8 cellular contexts compared by ENCODE assay signal in the genomic region with DNA sequence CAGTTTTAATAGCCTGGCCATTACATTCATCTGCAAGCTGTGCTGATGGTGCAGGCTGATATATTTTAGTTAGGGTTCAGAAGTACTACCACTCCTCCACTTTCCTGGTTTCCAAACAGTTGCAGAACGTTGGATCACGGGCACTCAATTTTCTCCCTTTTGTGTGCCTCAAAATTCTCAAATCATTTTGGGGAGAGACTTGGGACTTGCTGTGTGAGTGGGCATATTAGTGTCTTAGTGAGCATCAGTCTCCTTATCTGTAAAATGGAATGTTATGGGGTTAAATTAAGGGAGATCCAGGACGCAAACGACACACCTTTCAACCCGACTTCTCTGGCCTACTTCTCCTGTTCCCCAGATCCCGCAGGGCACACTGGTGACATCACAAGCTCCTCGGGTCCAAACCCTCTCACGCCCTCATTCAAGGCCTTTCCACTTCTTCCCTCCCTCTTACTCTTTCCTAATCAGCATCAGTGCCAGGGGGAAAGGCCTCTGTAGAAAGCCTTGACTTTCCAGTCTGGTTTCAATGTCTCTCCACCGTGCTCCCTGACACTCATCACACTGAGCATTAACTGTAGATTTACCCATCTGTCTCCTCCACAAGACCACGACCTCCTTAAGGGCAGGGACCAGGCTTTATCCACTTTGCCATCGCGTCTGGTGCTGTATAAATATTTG. TPM values are rescaled to one million over a fixed set of nuclear protein-coding genes. Genes with fewer than 3 reads are reported as not detected.
A peak's percentile ranks its signal among the peaks of the same experiment; 100 is the strongest.
DNase-seq lines count a peak whose midpoint lies in the region; ATAC-seq and TF ChIP-seq lines count a peak whose summit lies in the region.

No MANE protein-coding gene starts in this region.

- TF ChIP-seq CTCF in HL-60 (IDR thresholded peaks at IDR 0.05; ENCODE audit: insufficient read depth, low read length) (no peak), endothelial cell (IDR thresholded peaks at IDR 0.05; ENCODE audit: unreplicated experiment) (no peak), upper lobe of left lung (IDR thresholded peaks at IDR 0.05) (no peak)

- peaks cover 8% of the 10 kb centered on the region for H3K36me3 Mint-ChIP-seq in endothelial cell (ENCODE audit: low read depth, unreplicated experiment)

- H3K27ac Mint-ChIP-seq in endothelial cell (ENCODE audit: unreplicated experiment), result peak overlapping the region; percentile 91

- ATAC-seq in upper lobe of left lung (ENCODE audit: low FRiP score in 2 of 2), result peak; percentile 61 to 68

- TF ChIP-seq EP300 in upper lobe of left lung (IDR thresholded peaks at IDR 0.05), result no peak

- no peaks in the 10 kb centered on the region for H3K9me3 Mint-ChIP-seq in endothelial cell (ENCODE audit: unreplicated experiment)

- H3K4me3 ChIP-seq in HL-60 (replicated peaks; ENCODE audit: insufficient read depth, low read length) (peak overlapping the region; percentile 56), upper lobe of left lung (peak overlapping the region in 3 of 4 donors; percentile 83 to 97 (median 93))

- H3K27ac ChIP-seq in HL-60 (replicated peaks), result peak overlapping the region; percentile 98
- peak overlapping the region; percentile 95 to 100 (median 98) for H3K27ac ChIP-seq in upper lobe of left lung

- peaks cover 9 to 28% (median 15%) of the 10 kb centered on the region in 4 donors for H3K4me1 ChIP-seq in upper lobe of left lung

- peaks cover 18% of the 10 kb centered on the region for H3K27me3 Mint-ChIP-seq in endothelial cell (ENCODE audit: unreplicated experiment)

- peak in 2 of 4 donors; percentile 50 to 53 for TF ChIP-seq POLR2A in upper lobe of left lung (IDR thresholded peaks at IDR 0.05)

- peak overlapping the region; percentile 89 for H3K4me3 Mint-ChIP-seq in endothelial cell (ENCODE audit: unreplicated experiment)

- H3K27me3 ChIP-seq in HL-60 (ENCODE audit: insufficient read depth, poor library complexity, severe bottlenecking) (no peaks in the 10 kb centered on the region), upper lobe of left lung (no peaks in the 10 kb centered on the region)

- peaks cover 31% of the 10 kb centered on the region for H3K4me1 Mint-ChIP-seq in endothelial cell (ENCODE audit: unreplicated experiment)

- WGBS in upper lobe of left lung, 2 donors, result 30% methylated on average over 12 of the region's 12 CpGs

- H3K9me3 ChIP-seq in upper lobe of left lung, result no peaks in the 10 kb centered on the region

- DNase-seq in CD1c-positive myeloid dendritic cell (ENCODE audit: extremely low spot score) (peak; percentile 9), HL-60 (ENCODE audit: low read depth in 1 of 2, low spot score in 1 of 2) (no peak), SW480 (ENCODE audit: low spot score) (peak; percentile 47), endothelial cell (ENCODE audit: low spot score) (no peak), mucosa of gallbladder (ENCODE audit: low spot score) (peak; percentile 22), upper lobe of left lung (peak in 1 of 2 donors; percentile 79), OCI-M2 (lab: John Stamatoyannopoulos, UW; ENCODE audit: unreplicated experiment) (no peak), SKM-1 (lab: John Stamatoyannopoulos, UW; ENCODE audit: unreplicated experiment) (no peak)

- H3K36me3 ChIP-seq in upper lobe of left lung, result peaks cover 0 to 3% (median under 1%) of the 10 kb centered on the region in 4 donors

RNA-seq across cellular contexts. Expression of gene PIGP, which starts 1.2 kb away (rescaled TPM):
- total RNA-seq in endothelial cell (ENCODE audit: unreplicated experiment) (14.1 TPM), mucosa of gallbladder (28.3 TPM), upper lobe of left lung (10 to 100 TPM in 4 of 6 donors, 1 to 10 TPM in 2; 3.1 to 33.1 (median 12.6) TPM)

RNA-seq across cellular contexts. Expression of gene TTC3, which starts 1.4 kb away (rescaled TPM):
- total RNA-seq in endothelial cell (ENCODE audit: unreplicated experiment) (190 TPM), mucosa of gallbladder (103 TPM), upper lobe of left lung (100 to 1,000 TPM in 2 of 6 donors, 10 to 100 TPM in 4; 69.9 to 395 (median 88.2) TPM)

Comparison
In these comparisons a context has a peak if more than half of its experiments do, and no peak if none do; other contexts are left out.
1. DNase-seq: peak in CD1c-positive myeloid dendritic cell (single experiment), SW480 (single experiment) and mucosa of gallbladder (single experiment); none in HL-60 (0 of 2), endothelial cell (single experiment), OCI-M2 (single experiment) and SKM-1 (single experiment).